ENCODE assay signal across 29 cellular contexts in the genomic region with DNA sequence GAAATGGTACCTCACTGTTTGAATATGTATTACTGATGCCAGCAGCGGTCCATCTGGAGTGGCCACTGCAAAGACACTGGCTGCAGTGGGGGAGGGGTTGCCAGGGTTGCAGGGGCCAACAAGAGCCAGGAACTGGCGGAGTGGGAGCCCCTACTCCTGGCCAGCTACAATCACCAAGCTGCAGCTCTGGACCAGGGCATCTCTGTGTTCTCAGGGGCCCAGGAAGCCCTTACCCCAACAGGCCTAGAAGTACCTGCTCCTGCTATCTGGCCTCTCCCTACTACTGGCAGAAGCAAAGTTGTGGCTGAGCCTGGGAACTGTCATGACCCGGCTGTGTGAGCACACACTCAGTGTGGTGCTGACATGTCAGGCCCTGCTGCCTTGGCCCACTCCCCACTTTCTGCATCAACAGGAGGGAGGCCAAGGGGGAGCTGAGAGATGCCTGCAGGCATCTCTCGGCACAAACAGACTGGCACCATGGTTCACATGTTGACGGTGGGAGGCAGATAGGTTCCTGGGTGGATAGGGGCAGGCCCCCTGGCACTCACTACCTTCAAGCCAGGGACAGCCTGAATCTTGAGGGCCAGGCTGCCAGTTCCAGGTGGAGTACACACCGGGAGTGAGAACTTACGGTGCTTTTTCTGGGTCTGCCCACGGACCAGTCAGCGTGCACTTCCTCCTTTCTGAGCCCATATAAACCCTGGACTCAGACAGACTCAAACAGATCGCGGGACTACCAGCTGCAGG.
"Had no signal": no experiment of that assay in that cellular context is flagged by ENCODE, and none has a peak within 500 bp of the region (broad histone marks: within the 10 kb centered on the region; RNA-seq: fewer than 3 reads in every experiment).

No MANE protein-coding gene starts in this region.

- H3K4me3 Mint-ChIP-seq: activated CD4-positive, alpha-beta memory T cell treated with anti-CD3 and anti-CD28 coated beads for 36 hours; activated CD4-positive, alpha-beta T cell treated with anti-CD3 and anti-CD28 coated beads, Interleukin-2, amount 10 ng/mL, durations not matched to agents 24 days and 14 days; activated T-cell treated with anti-CD3 and anti-CD28 coated beads, Interleukin-2, amount 50 U/mL, for 24 hours; central memory CD8-positive, alpha-beta T cell; memory B cell; naive thymus-derived CD8-positive, alpha-beta T cell; neural crest cell; T-helper 1 cell treated with Interleukin-12 subunit alpha and Interleukin-12 subunit beta and Interleukin-4 antibody, amounts not matched to agents 30 μg/mL and 1 μg/mL, for 36 hours had no signal

- H3K9me3 Mint-ChIP-seq: activated CD4-positive, alpha-beta memory T cell treated with anti-CD3 and anti-CD28 coated beads for 36 hours; activated CD4-positive, alpha-beta T cell treated with anti-CD3 and anti-CD28 coated beads, Interleukin-2, amount 10 ng/mL, durations not matched to agents 24 days and 14 days; activated naive CD4-positive, alpha-beta T cell treated with anti-CD3 and anti-CD28 coated beads, Interleukin-2, amount 50 U/mL, for 72 hours; central memory CD8-positive, alpha-beta T cell; memory B cell; T-helper 1 cell treated with Interleukin-12 subunit alpha and Interleukin-12 subunit beta and Interleukin-4 antibody, amounts not matched to agents 30 μg/mL and 1 μg/mL, for 36 hours had no signal

- DNase-seq: activated CD4-positive, alpha-beta memory T cell treated with anti-CD3 and anti-CD28 coated beads for 36 hours; activated CD4-positive, alpha-beta T cell treated with anti-CD3 and anti-CD28 coated beads, Interleukin-2, amount 10 ng/mL, durations not matched to agents 24 days and 14 days; activated CD4-positive, CD25-positive, alpha-beta regulatory T cell treated with anti-CD3 and anti-CD28 coated beads, Interleukin-2, amount 50 U/mL, for 72 hours; activated CD8-positive, alpha-beta memory T cell treated with anti-CD3 and anti-CD28 coated beads, Interleukin-2, amount 50 U/mL, for 48 hours; activated gamma-delta T cell treated with Interleukin-2 at 50 U/mL for 16 hours; activated T-cell treated with anti-CD3 and anti-CD28 coated beads, Interleukin-2, amount 50 U/mL, for 24 hours; dermis blood vessel endothelial cell; effector CD4-positive, alpha-beta T cell; islet precursor cell; left colon; occipital lobe; stimulated activated CD4-positive, alpha-beta T cell treated with anti-CD3 and anti-CD28 coated beads, Interleukin-2, amount 100 ng/mL, for 48 hours; stomach; SW 1271; T1000; thyroid gland had no signal

- H3K36me3 ChIP-seq: right atrium auricular region, stomach, thyroid gland had no signal

- H3K4me1 ChIP-seq: parathyroid adenoma, right atrium auricular region, stomach, thyroid gland had no signal

- H3K4me3 ChIP-seq: right atrium auricular region, stomach, thyroid gland had no signal

- H3K27ac ChIP-seq: epithelial cell of prostate, parathyroid adenoma, right atrium auricular region, stomach, thyroid gland had no signal

- H3K9ac ChIP-seq: parathyroid adenoma had no signal

- H3K4me1 Mint-ChIP-seq: activated CD4-positive, alpha-beta T cell treated with anti-CD3 and anti-CD28 coated beads, Interleukin-2, amount 10 ng/mL, durations not matched to agents 24 days and 14 days; central memory CD8-positive, alpha-beta T cell; memory B cell; naive thymus-derived CD8-positive, alpha-beta T cell; neural crest cell had no signal

- ATAC-seq: activated naive CD4-positive, alpha-beta T cell treated with anti-CD3 and anti-CD28 coated beads, Interleukin-2, amount 50 U/mL, for 72 hours; left colon had no signal

- H3K27me3 Mint-ChIP-seq: activated CD4-positive, alpha-beta memory T cell treated with anti-CD3 and anti-CD28 coated beads for 36 hours; activated CD4-positive, alpha-beta T cell treated with anti-CD3 and anti-CD28 coated beads, Interleukin-2, amount 10 ng/mL, durations not matched to agents 24 days and 14 days; activated T-cell treated with anti-CD3 and anti-CD28 coated beads, Interleukin-2, amount 50 U/mL, for 24 hours; central memory CD8-positive, alpha-beta T cell; memory B cell; naive thymus-derived CD8-positive, alpha-beta T cell had no signal

- H3K27me3 ChIP-seq: right atrium auricular region, stomach, thyroid gland had no signal

- H3K27ac Mint-ChIP-seq: activated CD4-positive, alpha-beta memory T cell treated with anti-CD3 and anti-CD28 coated beads for 36 hours; activated CD4-positive, alpha-beta T cell treated with anti-CD3 and anti-CD28 coated beads, Interleukin-2, amount 10 ng/mL, durations not matched to agents 24 days and 14 days; activated naive CD4-positive, alpha-beta T cell treated with anti-CD3 and anti-CD28 coated beads, Interleukin-2, amount 50 U/mL, for 72 hours; activated T-cell treated with anti-CD3 and anti-CD28 coated beads, Interleukin-2, amount 50 U/mL, for 24 hours; memory B cell; naive thymus-derived CD8-positive, alpha-beta T cell; T-helper 1 cell treated with Interleukin-12 subunit alpha and Interleukin-12 subunit beta and Interleukin-4 antibody, amounts not matched to agents 30 μg/mL and 1 μg/mL, for 36 hours had no signal

- H3K9me3 ChIP-seq: right atrium auricular region, thyroid gland had no signal

- FAIRE-seq: bronchial epithelial cell, colon, endometrium, frontal cortex had no signal
